ENCODE assay signal across 14 cellular contexts in the genomic region with DNA sequence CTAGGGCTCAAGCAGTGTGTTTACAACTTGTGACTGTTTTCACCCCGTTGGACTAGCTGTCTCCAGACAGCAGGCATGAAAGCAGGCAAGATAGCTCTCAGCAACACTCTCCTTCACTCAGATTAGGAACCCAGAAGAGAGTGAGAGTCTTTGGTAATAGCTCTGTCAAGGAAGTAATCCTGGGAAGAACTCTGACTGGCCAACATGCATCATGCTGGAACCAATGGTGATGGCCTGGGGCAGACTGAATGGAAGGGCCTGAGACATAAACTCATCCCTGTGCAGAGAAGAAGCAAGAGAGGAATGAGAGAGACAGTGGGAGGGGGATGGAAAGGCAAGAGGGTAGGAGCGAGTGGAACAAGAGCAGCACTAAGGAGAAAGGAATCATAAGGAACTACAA. TPM values are rescaled to one million over a fixed set of nuclear protein-coding genes. Genes with fewer than 3 reads are reported as not detected.
A peak's percentile ranks its signal among the peaks of the same experiment; 100 is the strongest.
DNase-seq lines count a peak whose midpoint lies in the region; ATAC-seq, FAIRE-seq and TF ChIP-seq lines count a peak whose summit lies in the region.
"Had no signal": no experiment of that assay in that cellular context is flagged by ENCODE, and none has a peak within 500 bp of the region (broad histone marks: within the 10 kb centered on the region; RNA-seq: fewer than 3 reads in every experiment).

No MANE protein-coding gene starts in this region.

- no peaks in the 10 kb centered on the region; the same call in 1 of the 2 replicates for H3K4me1 ChIP-seq in BE2C

- H3K9me3 Mint-ChIP-seq in type B pancreatic cell: no peaks in the 10 kb centered on the region

- no peak for FAIRE-seq in RCC 7860 (lab: Jason Lieb, UNC)
- FAIRE-seq: TTC549 had no signal

- no peaks in the 10 kb centered on the region for H3K27me3 ChIP-seq in BE2C

- no peaks in the 10 kb centered on the region for H3K27me3 Mint-ChIP-seq in type B pancreatic cell

- peak; percentile 10 for ATAC-seq in GM21576 (IDR thresholded peaks at IDR 0.05; ENCODE audit: unreplicated experiment)

- H3K36me3 Mint-ChIP-seq in type B pancreatic cell: no peaks in the 10 kb centered on the region

- peak overlapping the region; percentile 41 for H3K27ac Mint-ChIP-seq in type B pancreatic cell

- H3K4me3 ChIP-seq in BE2C (ENCODE audit: low read depth, low read length): no peak overlapping the region

- no peaks in the 10 kb centered on the region for H3K9me3 ChIP-seq in BE2C

- no peak overlapping the region for H3K4me3 Mint-ChIP-seq in type B pancreatic cell

- TF ChIP-seq CTCF in type B pancreatic cell (conservative IDR thresholded peaks at IDR 0.05) (no peak), BE2C (IDR thresholded peaks at IDR 0.05; ENCODE audit: low read depth, low read length) (no peak)

- H3K4me1 Mint-ChIP-seq in type B pancreatic cell (ENCODE audit: unreplicated experiment): peaks cover 19% of the 10 kb centered on the region

- H3K36me3 ChIP-seq in BE2C: no peaks in the 10 kb centered on the region

- peak; percentile 89 for DNase-seq in RCC 7860 (ENCODE audit: low spot score)
- peak; percentile 52 for DNase-seq in foreskin melanocyte
- DNase-seq in type B pancreatic cell (ENCODE audit: extremely low spot score, unreplicated experiment): no peak
- no peak for DNase-seq in NCI-H2029 treated with DMSO at 0.1 percent for 48 hours (lab: John Stamatoyannopoulos, UW)
- no peak for DNase-seq in BE2C
- no peak for DNase-seq in 8988T
- DNase-seq: activated CD8-positive, alpha-beta memory T cell treated with anti-CD3 and anti-CD28 coated beads, Interleukin-2, amount 50 U/mL, for 4 hours; amygdala; effector CD8-positive, alpha-beta T cell; NCI-H2171 treated with DMSO at 0.1 percent for 48 hours; substantia nigra had no signal

RNA-seq across cellular contexts. Expression of a gene that starts 48.9 kb away (rescaled TPM):
- total RNA-seq in type B pancreatic cell (ENCODE audit: low replicate concordance): 0.57 TPM in 1 of 2 replicates, not detected in the other
- polyA plus RNA-seq in BE2C (2012; ENCODE audit: insufficient read depth, insufficient read length, low read depth): 0.31 TPM
- total RNA-seq: mesenteric fat pad had no signal

Comparison
In these comparisons a context has a peak if more than half of its experiments do, and no peak if none do; other contexts are left out.
1. DNase-seq: peak in RCC 7860 (single experiment) and foreskin melanocyte (single experiment); none in type B pancreatic cell (single experiment), NCI-H2029 treated with DMSO at 0.1 percent for 48 hours (single experiment), BE2C (single experiment) and 8988T (single experiment).